15 cellular contexts compared by ENCODE assay signal in the genomic region with DNA sequence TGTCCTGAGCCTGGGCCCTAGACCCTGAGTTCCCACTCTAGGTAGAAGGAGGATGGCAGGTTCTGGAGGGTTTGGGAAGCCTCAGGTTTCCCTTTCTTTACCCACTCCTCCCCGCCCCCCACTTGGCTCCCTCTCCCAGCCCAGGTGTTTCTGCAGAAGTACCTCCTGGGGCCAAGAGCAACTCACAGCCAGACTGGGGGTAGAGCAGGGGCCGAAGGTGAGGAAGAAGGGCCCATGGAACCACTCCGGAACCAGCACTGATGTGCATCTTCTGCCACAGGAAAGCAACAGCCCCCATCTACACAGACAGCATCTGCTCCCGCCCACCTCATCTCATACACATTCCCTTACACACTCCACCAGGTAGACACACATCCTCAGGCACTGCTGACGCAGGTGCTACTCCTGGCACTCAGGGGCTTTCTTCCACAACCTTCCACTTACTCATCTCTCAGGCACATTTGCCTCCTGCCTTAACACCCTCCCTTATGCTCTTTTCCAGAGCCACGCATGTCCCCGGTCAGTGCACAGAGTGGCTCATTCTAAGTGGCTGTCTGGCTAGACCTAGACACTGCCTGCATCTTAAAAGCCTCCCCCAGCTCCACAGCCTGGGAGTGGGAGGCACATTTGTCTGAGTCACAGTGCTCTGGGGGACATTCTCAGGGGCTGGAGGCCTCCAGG. TPM values are rescaled to one million over a fixed set of nuclear protein-coding genes. Genes with fewer than 3 reads are reported as not detected.
DNase-seq lines count a peak whose midpoint lies in the region; FAIRE-seq and TF ChIP-seq lines count a peak whose summit lies in the region.
"Had no signal": no experiment of that assay in that cellular context is flagged by ENCODE, and none has a peak within 500 bp of the region (broad histone marks: within the 10 kb centered on the region; RNA-seq: fewer than 3 reads in every experiment).

No MANE protein-coding gene starts in this region.

- FAIRE-seq in GM12891 (lab: Jason Lieb, UNC), result no peak
- FAIRE-seq: HepG2 had no signal

- H3K9me3 Mint-ChIP-seq in neural crest cell, result no peaks in the 10 kb centered on the region

- H3K9ac ChIP-seq in BLaER1, result 0 out of 2 replicates have a peak overlapping the region, but pooled peaks have one; percentile 4

- no peak for TF ChIP-seq POLR2A in GM12891 (IDR thresholded peaks at IDR 0.05; ENCODE audit: low read depth, low read length)

- peak overlapping the region; percentile 97; the same call in 1 of the 2 replicates for H3K4me2 ChIP-seq in BLaER1

- H3K4me3 ChIP-seq in BLaER1, result no peak overlapping the region
- H3K4me3 ChIP-seq in HEK293 (ENCODE audit: low read depth, low read length), result no peak overlapping the region

- no peaks in the 10 kb centered on the region for H3K9me3 ChIP-seq in BLaER1
- no peaks in the 10 kb centered on the region for H3K9me3 ChIP-seq in HEK293 (ENCODE audit: control insufficient read depth, insufficient read depth, low read depth, low read length)
- H3K9me3 ChIP-seq: colonic mucosa had no signal

- H3K27me3 Mint-ChIP-seq in neural crest cell (ENCODE audit: low read depth), result peaks cover 17% of the 10 kb centered on the region

- H3K36me3 ChIP-seq in BLaER1 (no peaks in the 10 kb centered on the region), HEK293 (ENCODE audit: control insufficient read depth in 2 of 2, insufficient read depth in 1 of 2, low read length in 2 of 2) (no peaks in the 10 kb centered on the region)
- H3K36me3 ChIP-seq: colonic mucosa had no signal

- DNase-seq in caudate nucleus (lab: John Stamatoyannopoulos, UW), result peak in 32 of 61 donors; percentile 22 to 89 (median 56)
- DNase-seq in neural crest cell (ENCODE audit: low read depth, low spot score), result no peak
- no peak for DNase-seq in activated CD4-positive, CD25-positive, alpha-beta regulatory T cell (lab: John Stamatoyannopoulos, UW)
- DNase-seq in GM12891 (ENCODE audit: insufficient read length, low spot score), result no peak
- DNase-seq in NK-92 (lab: John Stamatoyannopoulos, UW; ENCODE audit: unreplicated experiment), result no peak
- no peak for DNase-seq in NCI-H146 (lab: John Stamatoyannopoulos, UW)
- DNase-seq: activated gamma-delta T cell, GF-D8, NCI-H1417 treated with DMSO at 0.1 percent for 48 hours had no signal

- POLR2A ChIA-PET in HEK293 (lab: Yijun Ruan, JAX), result no interaction called here

- no peak overlapping the region for H3K27ac Mint-ChIP-seq in neural crest cell (ENCODE audit: unreplicated experiment)

- H3K4me1 ChIP-seq in BLaER1 (peaks cover 28% of the 10 kb centered on the region), HEK293 (ENCODE audit: control insufficient read depth, insufficient read depth, low read length) (no peaks in the 10 kb centered on the region)

- H3K36me3 Mint-ChIP-seq in neural crest cell (ENCODE audit: low read depth), result no peaks in the 10 kb centered on the region

- H3K4me1 Mint-ChIP-seq in neural crest cell, result peaks cover 19% of the 10 kb centered on the region

- H4K20me1 ChIP-seq in BLaER1, result no peaks in the 10 kb centered on the region

- no peak for TF ChIP-seq CTCF in HEK293 (tag by site-specific recombination; IDR thresholded peaks at IDR 0.05)
- TF ChIP-seq CTCF in neural crest cell (conservative IDR thresholded peaks at IDR 0.05), result no peak

- CTCF ChIA-PET in HEK293 (lab: Yijun Ruan, JAX), result interaction anchor here (0.6 to 3.6 kb wide), 6 partner anchors 10 to 358 kb away, joined by 3 to 18 read pairs (median 5); no protein-coding TSS in a partner anchor

- H3K27me3 ChIP-seq in BLaER1, result no peaks in the 10 kb centered on the region
- H3K27me3 ChIP-seq: colonic mucosa had no signal

- H3K27ac ChIP-seq in BLaER1, result no peak overlapping the region
- no peak overlapping the region for H3K27ac ChIP-seq in HEK293 (ENCODE audit: extremely low read depth, low read depth, low read length)
- peak overlapping the region; percentile 36 for H3K27ac ChIP-seq in caudate nucleus (ENCODE audit: low read depth, low read length)
- H3K27ac ChIP-seq: C4-2B, colonic mucosa had no signal

- H3K4me3 Mint-ChIP-seq in neural crest cell, result peak overlapping the region; percentile 86

TF ChIP-seq in HEK293, 187 proteins besides CTCF, POLR2A, EP300 and RAD21 (continues in another document):
- no peak for TF ChIP-seq ZNF292 (tag by site-specific recombination; IDR thresholded peaks at IDR 0.05; ENCODE audit: borderline replicate concordance, low read depth)
- no peak for TF ChIP-seq ATF2 (tag by site-specific recombination; IDR thresholded peaks at IDR 0.05; ENCODE audit: low read depth)
- no peak for TF ChIP-seq INSM2 (tag by site-specific recombination; IDR thresholded peaks at IDR 0.05)
- TF ChIP-seq ZNF175 (tag by site-specific recombination; IDR thresholded peaks at IDR 0.05), result no peak
- TF ChIP-seq KLF7 (tag by site-specific recombination; IDR thresholded peaks at IDR 0.05; ENCODE audit: borderline replicate concordance), result no peak

TF ChIP-seq in GM12891, 5 proteins besides CTCF, POLR2A, EP300 and RAD21:
- TF ChIP-seq SPI1 (IDR thresholded peaks at IDR 0.05; ENCODE audit: low read depth, low read length) (no peak), PAX5 (IDR thresholded peaks at IDR 0.05; ENCODE audit: insufficient read depth, low read length, severe bottlenecking) (no peak), POLR2AphosphoS5 (IDR thresholded peaks at IDR 0.05; ENCODE audit: low read depth, low read length) (no peak), POU2F2 (IDR thresholded peaks at IDR 0.05; ENCODE audit: low read depth, low read length) (no peak), TAF1 (IDR thresholded peaks at IDR 0.05; ENCODE audit: low read depth, low read length) (no peak)

RNA-seq across cellular contexts. Expression of gene EPHB6, which starts 1.8 kb away (rescaled TPM):
- total RNA-seq in neural crest cell, result 12.3 and 12.5 TPM in 2 replicates
- 0.32 TPM for polyA plus RNA-seq in GM12891 (2012; ENCODE audit: low read depth, missing spikeins)
- total RNA-seq: HepG2 had no signal
- polyA plus RNA-seq: HepG2 had no signal

RNA-seq across cellular contexts. Expression of gene TRPV6, which starts 28.8 kb away (rescaled TPM):
- 0.07 and 0.16 TPM in 2 replicates for total RNA-seq in neural crest cell
- 0.04 TPM for polyA plus RNA-seq in GM12891 (2012; ENCODE audit: low read depth, missing spikeins)
- total RNA-seq: HepG2, Right ventricle myocardium superior had no signal
- polyA plus RNA-seq: HepG2 had no signal

Comparison
In these comparisons a context has a peak if more than half of its experiments do, and no peak if none do; other contexts are left out.
1. DNase-seq: peak in caudate nucleus (32 of 61); none in neural crest cell (single experiment), activated CD4-positive, CD25-positive, alpha-beta regulatory T cell (0 of 4), GM12891 (single experiment), NK-92 (single experiment) and NCI-H146 (single experiment).